ENCODE assay signal across 9 cellular contexts in the genomic region with DNA sequence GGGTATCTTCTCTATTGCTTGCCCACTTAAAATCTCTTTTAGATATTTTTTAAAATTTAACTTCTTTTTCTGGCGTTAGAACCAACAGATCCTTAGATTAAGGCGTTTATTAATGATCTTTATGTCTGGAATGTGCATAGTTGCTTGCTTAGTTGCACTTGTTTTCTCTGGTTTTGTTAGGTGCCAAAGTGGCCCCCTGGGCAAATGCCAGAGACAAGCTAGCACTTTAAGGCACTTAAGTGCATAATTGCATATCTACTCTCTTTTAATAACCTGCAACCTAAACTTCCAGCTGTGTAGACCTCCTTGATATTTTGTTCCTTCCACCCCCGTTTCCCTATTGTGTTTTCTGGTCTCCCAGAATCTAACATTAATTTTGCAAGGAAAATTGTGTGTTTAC. TPM values are rescaled to one million over a fixed set of nuclear protein-coding genes. Genes with fewer than 3 reads are reported as not detected.
DNase-seq lines count a peak whose midpoint lies in the region; ATAC-seq and TF ChIP-seq lines count a peak whose summit lies in the region.
"Had no signal": no experiment of that assay in that cellular context is flagged by ENCODE, and none has a peak within 500 bp of the region (broad histone marks: within the 10 kb centered on the region; RNA-seq: fewer than 3 reads in every experiment).

No MANE protein-coding gene starts in this region.

- no peak for TF ChIP-seq POLR2A in transverse colon (IDR thresholded peaks at IDR 0.05)

- TF ChIP-seq CTCF in cardiac muscle cell (IDR thresholded peaks at IDR 0.05; ENCODE audit: low read depth, low read length) (no peak), left lung (IDR thresholded peaks at IDR 0.05) (no peak), transverse colon (IDR thresholded peaks at IDR 0.05) (no peak)

- H3K4me1 ChIP-seq in cardiac muscle cell (ENCODE audit: low read depth) (peaks cover 67% of the 10 kb centered on the region), left lung (peaks cover 37 to 90% of the 10 kb centered on the region in 2 donors), transverse colon (peaks cover 38 to 88% (median 65%) of the 10 kb centered on the region in 4 donors)

- H3K36me3 Mint-ChIP-seq in activated T-helper 17 cell treated with anti-CD3 and anti-CD28 coated beads, Interleukin-2, amount 50 U/mL, for 72 hours (ENCODE audit: low read depth), result peaks cover 92% of the 10 kb centered on the region

- 25 to 28% methylated on average over 3 of the region's 3 CpGs for WGBS in transverse colon (ENCODE audit: low coverage in 1 of 2), 2 donors

- in situ Hi-C loops in transverse colon (cut with MboI; ENCODE audit: low pct_ligation_motif_present in 1 of 4, low pct_unique_long_range_greater_than_20kb in 1 of 4, low sequenced_read_pairs in 3 of 4), result no loop called here

- H3K4me3 Mint-ChIP-seq in activated T-helper 17 cell treated with anti-CD3 and anti-CD28 coated beads, Interleukin-2, amount 50 U/mL, for 72 hours, result peak overlapping the region; percentile 93

- H3K27ac ChIP-seq in cardiac muscle cell, result no peak overlapping the region
- H3K27ac ChIP-seq in left lung, result no peak overlapping the region
- H3K27ac ChIP-seq in transverse colon, result peak overlapping the region in 3 of 4 donors; percentile 19 to 94 (median 93)

- no peaks in the 10 kb centered on the region for H3K27me3 ChIP-seq in cardiac muscle cell
- H3K27me3 ChIP-seq in left lung, result no peaks in the 10 kb centered on the region
- no peaks in the 10 kb centered on the region for H3K27me3 ChIP-seq in transverse colon

- DNase-seq in cardiac muscle cell (ENCODE audit: low read depth in 1 of 2, low spot score in 1 of 2), result no peak
- DNase-seq in Right ventricle myocardium inferior (ENCODE audit: missing footprints), result no peak
- no peak for DNase-seq in left lung
- DNase-seq in transverse colon, result no peak
- DNase-seq in stimulated activated CD4-positive, alpha-beta T cell treated with anti-CD3 and anti-CD28 coated beads, Interleukin-1b, Interleukin-23, amount 100 ng/mL, for 48 hours, result no peak
- DNase-seq: SIG-M5 had no signal

- H3K36me3 ChIP-seq in cardiac muscle cell (peaks cover 51% of the 10 kb centered on the region), left lung (peaks cover 9 to 73% of the 10 kb centered on the region in 2 donors), transverse colon (peaks cover 0 to 53% (median 22%) of the 10 kb centered on the region in 4 donors)

- no peak for TF ChIP-seq EP300 in transverse colon (IDR thresholded peaks at IDR 0.05; ENCODE audit: low read depth)

- intact Hi-C loops in Right ventricle myocardium inferior (cut with DNase I) (no loop called here), left lung (cut with DNase I) (no loop called here), transverse colon (cut with DNase I; ENCODE audit: low total_unique reads) (no loop called here)

- H3K9me3 ChIP-seq in cardiac muscle cell (ENCODE audit: low read depth), result no peaks in the 10 kb centered on the region
- no peaks in the 10 kb centered on the region for H3K9me3 ChIP-seq in left lung
- H3K9me3 ChIP-seq in transverse colon, result no peaks in the 10 kb centered on the region

- peaks cover 70% of the 10 kb centered on the region for H3K4me1 Mint-ChIP-seq in activated T-helper 17 cell treated with anti-CD3 and anti-CD28 coated beads, Interleukin-2, amount 50 U/mL, for 72 hours

- ATAC-seq in Right ventricle myocardium inferior (no peak), left lung (no peak), GM21447 (IDR thresholded peaks at IDR 0.05; ENCODE audit: unreplicated experiment) (no peak), GM19467 (IDR thresholded peaks at IDR 0.05; ENCODE audit: unreplicated experiment) (no peak)
- no peak for ATAC-seq in activated T-helper 17 cell treated with anti-CD3 and anti-CD28 coated beads, Interleukin-2, amount 50 U/mL, for 72 hours (replicated peaks)

- peak overlapping the region; percentile 78 for H3K27ac Mint-ChIP-seq in activated T-helper 17 cell treated with anti-CD3 and anti-CD28 coated beads, Interleukin-2, amount 50 U/mL, for 72 hours

- H3K4me3 ChIP-seq in cardiac muscle cell (peak overlapping the region; percentile 93), left lung (peak overlapping the region; percentile 17 to 83), transverse colon (peak overlapping the region in 2 of 4 donors; percentile 0 to 88)

- no peaks in the 10 kb centered on the region for H3K9me3 Mint-ChIP-seq in activated T-helper 17 cell treated with anti-CD3 and anti-CD28 coated beads, Interleukin-2, amount 50 U/mL, for 72 hours

- no peaks in the 10 kb centered on the region for H3K27me3 Mint-ChIP-seq in activated T-helper 17 cell treated with anti-CD3 and anti-CD28 coated beads, Interleukin-2, amount 50 U/mL, for 72 hours

RNA-seq across cellular contexts. Expression of a gene that starts 3.3 kb away (rescaled TPM):
- total RNA-seq in cardiac muscle cell, result 142 and 146 TPM in 2 replicates
- 206 and 241 TPM in 2 replicates for polyA plus RNA-seq in cardiac muscle cell
- 72.1 TPM for total RNA-seq in Right ventricle myocardium inferior
- total RNA-seq in activated T-helper 17 cell treated with anti-CD3 and anti-CD28 coated beads, Interleukin-2, amount 50 U/mL, for 72 hours, result 10 to 100 TPM; 92.4 to 94.0 TPM
- total RNA-seq in left lung, result 100 to 1,000 TPM; 100 to 103 TPM
- total RNA-seq in transverse colon, result 100 to 1,000 TPM in 1 of 4 donors, 10 to 100 TPM in 3; 66.5 to 193 (median 68.8) TPM

RNA-seq across cellular contexts. Expression of a gene that starts 25.4 kb away (rescaled TPM):
- total RNA-seq in cardiac muscle cell (74.6 and 90.6 TPM in 2 replicates), Right ventricle myocardium inferior (30.1 TPM), left lung (10 to 100 TPM; 64.2 to 89.1 TPM), transverse colon (10 to 100 TPM; 13.8 to 70.1 (median 47.0) TPM)
- polyA plus RNA-seq in cardiac muscle cell, result 95.2 and 111 TPM in 2 replicates
- total RNA-seq in activated T-helper 17 cell treated with anti-CD3 and anti-CD28 coated beads, Interleukin-2, amount 50 U/mL, for 72 hours, result 100 to 1,000 TPM; 127 to 156 TPM

RNA-seq across cellular contexts. Expression of a gene that starts 35.9 kb away (rescaled TPM):
- total RNA-seq in cardiac muscle cell (25.7 and 30.2 TPM in 2 replicates), Right ventricle myocardium inferior (14.0 TPM), left lung (10 to 100 TPM; 15.8 to 16.1 TPM), transverse colon (10 to 100 TPM; 14.2 to 22.1 (median 15.5) TPM)
- polyA plus RNA-seq in cardiac muscle cell, result 62.3 and 62.6 TPM in 2 replicates
- total RNA-seq in activated T-helper 17 cell treated with anti-CD3 and anti-CD28 coated beads, Interleukin-2, amount 50 U/mL, for 72 hours, result 10 to 100 TPM; 23.6 to 31.4 TPM

RNA-seq across cellular contexts. Expression of a gene that starts 48.8 kb away (rescaled TPM):
- total RNA-seq in cardiac muscle cell (73.1 and 86.6 TPM in 2 replicates), Right ventricle myocardium inferior (23.5 TPM), left lung (10 to 100 TPM; 29.0 to 46.5 TPM), transverse colon (10 to 100 TPM; 37.4 to 82.0 (median 49.5) TPM)
- 117 and 153 TPM in 2 replicates for polyA plus RNA-seq in cardiac muscle cell
- 10 to 100 TPM; 27.5 to 35.1 TPM for total RNA-seq in activated T-helper 17 cell treated with anti-CD3 and anti-CD28 coated beads, Interleukin-2, amount 50 U/mL, for 72 hours

RNA-seq across cellular contexts. Expression of a gene that starts 49.0 kb away (rescaled TPM):
- 2.7 and 3.9 TPM in 2 replicates for total RNA-seq in cardiac muscle cell
- polyA plus RNA-seq in cardiac muscle cell, result 1.2 and 4.8 TPM in 2 replicates
- total RNA-seq in Right ventricle myocardium inferior, result 0.27 TPM
- total RNA-seq in activated T-helper 17 cell treated with anti-CD3 and anti-CD28 coated beads, Interleukin-2, amount 50 U/mL, for 72 hours, result under 1 TPM; 0.11 to 0.15 TPM
- total RNA-seq in left lung, result under 1 TPM; 0.39 to 0.44 TPM
- total RNA-seq in transverse colon, result under 1 TPM in 2 of 4 donors, not detected in 2; 0.32 to 0.96 TPM

Comparison
In these comparisons a context has a peak if more than half of its experiments do, and no peak if none do; other contexts are left out.
1. H3K27ac ChIP-seq: peak in transverse colon (3 of 4); none in cardiac muscle cell (single experiment) and left lung (0 of 2).